In genomic region chr11:46700251-46701077, GRCh38 we compare ENCODE assay signal across 8 cellular contexts. TPM values are rescaled to one million over a fixed set of nuclear protein-coding genes. Genes with fewer than 3 reads are reported as not detected.
DNase-seq lines count a peak whose midpoint lies in the region; ATAC-seq and TF ChIP-seq lines count a peak whose summit lies in the region.

Gene ARHGAP1 (minus strand): TSS chr11:46700619. CDS start chr11:46696107, 4,512 bp downstream.
Gene ZNF408 (plus strand): TSS chr11:46701031. CDS start chr11:46701048, 17 bp downstream.

- H3K4me3 ChIP-seq in left lung, result peak within 1 kb of the TSS; percentile 97 to 98

- TF ChIP-seq CTCF in C4-2B (conservative IDR thresholded peaks at IDR 0.05) (no peak), left lung (IDR thresholded peaks at IDR 0.05) (no peak)

- H3K9me3 ChIP-seq in left lung, result no peaks in the 10 kb centered on the region

- H3K4me1 ChIP-seq in left lung, result peaks cover 18 to 61% of the 10 kb centered on the region in 2 donors

- DNase-seq in NCI-H774 (lab: John Stamatoyannopoulos, UW) (peak; percentile 99), dermis blood vessel endothelial cell (peak; percentile 99), left lung (peak; percentile 99 to 100)
- peak; percentile 99 for DNase-seq in activated CD4-positive, alpha-beta T cell treated with anti-CD3 and anti-CD28 coated beads, Interleukin-2, amount 50 U/mL, for 4 hours
- peak; percentile 98 to 100 for DNase-seq in stimulated activated CD4-positive, alpha-beta T cell treated with anti-CD3 and anti-CD28 coated beads, Interleukin-2, amount 100 ng/mL, for 48 hours

- H3K27ac ChIP-seq in C4-2B, result peak within 1 kb of the TSS; percentile 85
- peak within 1 kb of the TSS; percentile 88 to 94 for H3K27ac ChIP-seq in left lung

- H3K36me3 ChIP-seq in left lung, result peaks cover 5 to 49% of the 10 kb centered on the region in 2 donors

- intact Hi-C loops in left lung (cut with DNase I), result no loop called here

- ATAC-seq in GM19395 (IDR thresholded peaks at IDR 0.05; ENCODE audit: unreplicated experiment), result peak; percentile 90
- peak; percentile 83 for ATAC-seq in HG03565 (IDR thresholded peaks at IDR 0.05; ENCODE audit: unreplicated experiment)
- peak; percentile 98 for ATAC-seq in left lung

- no peaks in the 10 kb centered on the region for H3K27me3 ChIP-seq in left lung

RNA-seq across cellular contexts. Expression of gene ARHGAP1, which starts in this region (rescaled TPM):
- 21.6 and 35.4 TPM in 2 replicates for total RNA-seq in dermis blood vessel endothelial cell
- total RNA-seq in left lung, result 10 to 100 TPM; 81.8 to 90.3 TPM

RNA-seq across cellular contexts. Expression of gene ZNF408, which starts in this region (rescaled TPM):
- total RNA-seq in dermis blood vessel endothelial cell (7.9 and 8.7 TPM in 2 replicates), left lung (1 to 10 TPM; 5.8 to 8.6 TPM)

Comparison
In these comparisons a context has a peak if more than half of its experiments do, and no peak if none do; other contexts are left out.
1. Peak in every context shown above with its lines: DNase-seq, ATAC-seq, H3K4me3 ChIP-seq and H3K27ac ChIP-seq.